1 cellular context compared by ENCODE assay signal in genomic region chr3:171260899-171261298, GRCh38.
TF ChIP-seq lines count a peak whose summit lies in the region.

No MANE protein-coding gene starts in this region.

TF ChIP-seq in GM12878, 131 proteins besides CTCF, POLR2A, EP300 and RAD21:
- no peak for TF ChIP-seq CEBPB (IDR thresholded peaks at IDR 0.05; ENCODE audit: borderline replicate concordance in 1 of 2, low read depth in 2 of 2, low read length in 2 of 2)
- TF ChIP-seq E2F8 (IDR thresholded peaks at IDR 0.05; ENCODE audit: low read depth, partially characterized antibody), result no peak
- TF ChIP-seq MTA2 (IDR thresholded peaks at IDR 0.05; ENCODE audit: low read depth), result no peak
- TF ChIP-seq CREM (IDR thresholded peaks at IDR 0.05; ENCODE audit: low read depth), result no peak
- TF ChIP-seq RBBP5 (conservative IDR thresholded peaks at IDR 0.05), result no peak
- no peak for TF ChIP-seq ZBTB40 (IDR thresholded peaks at IDR 0.05; ENCODE audit: borderline replicate concordance)
- no peak for TF ChIP-seq KLF5 (IDR thresholded peaks at IDR 0.05; ENCODE audit: partially characterized antibody)
- no peak for TF ChIP-seq NKRF (conservative IDR thresholded peaks at IDR 0.05)
